In the genomic region with DNA sequence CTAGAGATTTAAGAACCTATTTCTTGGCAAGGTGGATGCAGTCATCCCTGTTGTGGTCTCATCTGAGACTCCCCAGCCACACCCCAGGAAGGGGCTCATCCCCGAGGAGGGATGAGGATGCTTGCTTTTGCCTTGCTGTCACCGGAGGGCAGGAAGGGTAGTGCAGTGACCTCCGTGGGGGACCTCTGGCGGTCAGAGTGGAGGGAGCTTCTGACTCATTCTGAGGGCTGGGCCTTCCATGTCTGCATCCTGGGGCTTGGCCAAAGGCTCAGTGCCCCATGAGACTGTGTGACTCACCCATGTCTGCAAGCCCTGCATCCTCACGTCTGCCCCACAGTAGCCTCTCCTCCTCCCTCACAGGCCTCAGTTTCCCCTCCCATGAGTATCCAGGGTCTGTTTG, we compare ENCODE assay signal across 9 cellular contexts. TPM values are rescaled to one million over a fixed set of nuclear protein-coding genes. Genes with fewer than 3 reads are reported as not detected.
A peak's percentile ranks its signal among the peaks of the same experiment; 100 is the strongest.
DNase-seq lines count a peak whose midpoint lies in the region; ATAC-seq and TF ChIP-seq lines count a peak whose summit lies in the region.
"Had no signal": no experiment of that assay in that cellular context is flagged by ENCODE, and none has a peak within 500 bp of the region (broad histone marks: within the 10 kb centered on the region; RNA-seq: fewer than 3 reads in every experiment).

No MANE protein-coding gene starts in this region.

- H3K9me2 ChIP-seq in Karpas-422 (replicated peaks; ENCODE audit: insufficient read depth, low read length) = no peaks in the 10 kb centered on the region

- no peaks in the 10 kb centered on the region for H3K79me1 ChIP-seq in mesendoderm (ENCODE audit: low read length)

- H3K18ac ChIP-seq in mesendoderm (ENCODE audit: low read length) = no peak overlapping the region

- no peak overlapping the region for H2AFZ ChIP-seq in Karpas-422 (ENCODE audit: low read length)

- TF ChIP-seq CTCF in colonic mucosa (IDR thresholded peaks at IDR 0.05) = no peak

- H3K9me3 Mint-ChIP-seq in activated T-cell treated with anti-CD3 and anti-CD28 coated beads, Interleukin-2, amount 50 U/mL, for 24 hours = no peaks in the 10 kb centered on the region
- H3K9me3 Mint-ChIP-seq: activated naive CD8-positive, alpha-beta T cell treated with anti-CD3 and anti-CD28 coated beads, Interleukin-2, amount 10 ng/mL, durations not matched to agents 7 days and 5 days had no signal

- H3K4ac ChIP-seq in mesendoderm (ENCODE audit: low read depth, low read length) = no peak overlapping the region

- H3K27ac Mint-ChIP-seq in activated T-cell treated with anti-CD3 and anti-CD28 coated beads, Interleukin-2, amount 50 U/mL, for 24 hours = no peak overlapping the region
- H3K27ac Mint-ChIP-seq: activated naive CD8-positive, alpha-beta T cell treated with anti-CD3 and anti-CD28 coated beads, Interleukin-2, amount 10 ng/mL, durations not matched to agents 7 days and 5 days had no signal

- no peak overlapping the region for H2BK120ac ChIP-seq in mesendoderm (ENCODE audit: low read depth, low read length)

- H3K4me3 ChIP-seq in BLaER1 (no peak overlapping the region), Karpas-422 (ENCODE audit: low read length) (no peak overlapping the region), colonic mucosa (no peak overlapping the region), mesendoderm (ENCODE audit: low read length) (no peak overlapping the region)

- H2BK5ac ChIP-seq in mesendoderm (ENCODE audit: low read length) = no peak overlapping the region

- H3K23ac ChIP-seq in mesendoderm (ENCODE audit: low read length) = no peak overlapping the region

- no peak overlapping the region for H4K8ac ChIP-seq in mesendoderm (ENCODE audit: low read depth, low read length)

- no CpG with 5 or more reads among the region's 5 CpGs for WGBS in mesendoderm (ENCODE audit: extremely low coverage, insufficient coverage, low lambda C conversion rate)

- H3K27ac ChIP-seq in BLaER1 (0 out of 2 replicates have a peak overlapping the region, but pooled peaks have one; percentile 26), Karpas-422 (ENCODE audit: low read length) (no peak overlapping the region), colonic mucosa (no peak overlapping the region), mesendoderm (ENCODE audit: low read depth, low read length) (no peak overlapping the region)

- H3K4me1 ChIP-seq in BLaER1 (peaks cover 68% of the 10 kb centered on the region), Karpas-422 (ENCODE audit: low read length) (no peaks in the 10 kb centered on the region), colonic mucosa (no peaks in the 10 kb centered on the region), mesendoderm (ENCODE audit: control insufficient read depth, low read depth, low read length) (no peaks in the 10 kb centered on the region)

- H3K4me3 Mint-ChIP-seq in activated T-cell treated with anti-CD3 and anti-CD28 coated beads, Interleukin-2, amount 50 U/mL, for 24 hours = no peak overlapping the region
- H3K4me3 Mint-ChIP-seq: activated naive CD8-positive, alpha-beta T cell treated with anti-CD3 and anti-CD28 coated beads, Interleukin-2, amount 10 ng/mL, durations not matched to agents 7 days and 5 days had no signal

- H3K4me1 Mint-ChIP-seq in activated T-cell treated with anti-CD3 and anti-CD28 coated beads, Interleukin-2, amount 50 U/mL, for 24 hours (ENCODE audit: low read depth) = peaks cover 13% of the 10 kb centered on the region

- no peak overlapping the region for H3K56ac ChIP-seq in mesendoderm (ENCODE audit: low read length)

- intact Hi-C loops in colonic mucosa (cut with DNase I) = no loop called here

- H2AK5ac ChIP-seq in mesendoderm (ENCODE audit: low read length) = no peak overlapping the region

- no peaks in the 10 kb centered on the region for H3K9me3 ChIP-seq in BLaER1
- no peaks in the 10 kb centered on the region for H3K9me3 ChIP-seq in Karpas-422 (ENCODE audit: low read length)
- H3K9me3 ChIP-seq in colonic mucosa = no peaks in the 10 kb centered on the region

- H4K5ac ChIP-seq in mesendoderm (ENCODE audit: low read length) = no peak overlapping the region

- H3K4me2 ChIP-seq in BLaER1 (peak overlapping the region; percentile 27; the same call in 1 of the 2 replicates), Karpas-422 (ENCODE audit: low read depth, low read length, poor library complexity, severe bottlenecking) (no peak overlapping the region), mesendoderm (ENCODE audit: low read length) (no peak overlapping the region)

- H2BK15ac ChIP-seq in mesendoderm (replicated peaks; ENCODE audit: low read depth) = no peak overlapping the region

- ATAC-seq in GM21717 (IDR thresholded peaks at IDR 0.05; ENCODE audit: unreplicated experiment) = no peak

- peaks cover 96% of the 10 kb centered on the region for H3K36me3 Mint-ChIP-seq in activated T-cell treated with anti-CD3 and anti-CD28 coated beads, Interleukin-2, amount 50 U/mL, for 24 hours (ENCODE audit: low read depth)

- no peaks in the 10 kb centered on the region for H3K27me3 Mint-ChIP-seq in activated T-cell treated with anti-CD3 and anti-CD28 coated beads, Interleukin-2, amount 50 U/mL, for 24 hours
- H3K27me3 Mint-ChIP-seq: activated naive CD8-positive, alpha-beta T cell treated with anti-CD3 and anti-CD28 coated beads, Interleukin-2, amount 10 ng/mL, durations not matched to agents 7 days and 5 days had no signal

- no peaks in the 10 kb centered on the region for H3K27me3 ChIP-seq in BLaER1
- no peaks in the 10 kb centered on the region for H3K27me3 ChIP-seq in Karpas-422 (ENCODE audit: low read length)
- H3K27me3 ChIP-seq in colonic mucosa = no peaks in the 10 kb centered on the region
- H3K27me3 ChIP-seq in mesendoderm (ENCODE audit: insufficient read depth, low read length, poor library complexity) = no peaks in the 10 kb centered on the region

- H3K79me2 ChIP-seq in Karpas-422 (ENCODE audit: low read length) (no peaks in the 10 kb centered on the region), mesendoderm (ENCODE audit: control insufficient read depth, insufficient read depth, low read length) (no peaks in the 10 kb centered on the region)

- H4K20me1 ChIP-seq in BLaER1 (peaks cover 1% of the 10 kb centered on the region; the same call in 1 of the 2 replicates), Karpas-422 (ENCODE audit: insufficient read depth, low read depth, low read length) (no peaks in the 10 kb centered on the region)

- H3K9ac ChIP-seq in BLaER1 = no peak overlapping the region
- H3K9ac ChIP-seq in Karpas-422 (ENCODE audit: low read length) = no peak overlapping the region
- H3K9ac ChIP-seq in colonic mucosa (ENCODE audit: low read depth in 2 of 2, low read length in 2 of 2) = no peak overlapping the region
- H3K9ac ChIP-seq in mesendoderm (ENCODE audit: low read length) = no peak overlapping the region

- DNase-seq in Karpas-422 (peak; percentile 64), colonic mucosa (peak; percentile 38), mesendoderm (peak; percentile 83), NCI-H2171 treated with DMSO at 0.1 percent for 48 hours (lab: John Stamatoyannopoulos, UW) (no peak)
- no peak for DNase-seq in activated T-cell treated with anti-CD3 and anti-CD28 coated beads, Interleukin-2, amount 50 U/mL, for 24 hours
- no peak for DNase-seq in activated naive CD4-positive, alpha-beta T cell treated with Interleukin-2 at 50 U/mL for 16 hours
- DNase-seq: activated naive CD8-positive, alpha-beta T cell treated with anti-CD3 and anti-CD28 coated beads, Interleukin-2, amount 10 ng/mL, durations not matched to agents 7 days and 5 days had no signal

- peaks cover 91% of the 10 kb centered on the region for H3K36me3 ChIP-seq in BLaER1
- no peaks in the 10 kb centered on the region for H3K36me3 ChIP-seq in Karpas-422 (ENCODE audit: insufficient read depth, low read length)
- H3K36me3 ChIP-seq in colonic mucosa = peaks cover 26% of the 10 kb centered on the region
- no peaks in the 10 kb centered on the region for H3K36me3 ChIP-seq in mesendoderm (ENCODE audit: control insufficient read depth, insufficient read depth, low read length)

RNA-seq across cellular contexts. Expression of a gene that starts 38.7 kb away (rescaled TPM):
- total RNA-seq in Karpas-422 (2014; rRNA removed; shearing (Covaris generic); ENCODE audit: low replicate concordance) = 32.8 and 48.9 TPM in 2 replicates
- 10 to 100 TPM; 45.0 to 81.7 TPM for total RNA-seq in colonic mucosa
- 90.1 TPM for polyA plus RNA-seq in mesendoderm (2013, experiment 1 of 2)
- 91.4 TPM for polyA plus RNA-seq in mesendoderm (2013, experiment 2 of 2)

RNA-seq across cellular contexts. Expression of a gene that starts 51.7 kb away (rescaled TPM):
- 3.9 and 6.1 TPM in 2 replicates for total RNA-seq in Karpas-422 (2014; rRNA removed; shearing (Covaris generic); ENCODE audit: low replicate concordance)
- total RNA-seq in colonic mucosa = 100 to 1,000 TPM in 1 of 2 donors, 10 to 100 TPM in 1; 86.2 to 119 TPM
- polyA plus RNA-seq in mesendoderm (2013, experiment 1 of 2) = 9.8 TPM
- polyA plus RNA-seq in mesendoderm (2013, experiment 2 of 2) = 9.6 TPM

Comparison
In these comparisons a context has a peak if more than half of its experiments do, and no peak if none do; other contexts are left out.
1. DNase-seq: peak in Karpas-422 (single experiment), colonic mucosa (single experiment) and mesendoderm (single experiment); none in activated T-cell treated with anti-CD3 and anti-CD28 coated beads, Interleukin-2, amount 50 U/mL, for 24 hours (single experiment), NCI-H2171 treated with DMSO at 0.1 percent for 48 hours (single experiment) and activated naive CD4-positive, alpha-beta T cell treated with Interleukin-2 at 50 U/mL for 16 hours (single experiment).
2. RNA of a gene that starts 51.7 kb away (total RNA-seq): 86.2 to 119 TPM in colonic mucosa; 3.9 to 6.1 TPM in Karpas-422; every median in the first group is over 10 times any median in the second.